In the genomic region with DNA sequence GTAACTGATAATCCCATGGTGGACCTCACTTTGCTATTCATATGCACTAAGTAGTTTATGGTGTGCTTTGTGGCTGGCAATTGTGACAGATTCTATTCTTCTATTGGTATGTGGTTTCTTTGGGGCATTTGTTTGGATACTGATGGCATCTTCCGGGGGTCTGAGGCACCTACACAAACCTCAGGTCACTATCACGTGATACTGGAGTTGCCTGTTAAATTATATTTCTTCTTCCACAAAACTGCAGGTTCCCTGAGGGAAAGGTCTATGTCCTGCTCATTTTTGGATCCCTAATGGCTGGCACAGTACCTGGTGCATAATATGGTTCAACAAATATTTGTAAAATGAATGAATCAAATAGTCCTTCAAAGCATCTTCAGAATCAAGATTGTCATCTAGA, we compare ENCODE assay signal across 33 cellular contexts.
"Had no signal": no experiment of that assay in that cellular context is flagged by ENCODE, and none has a peak within 500 bp of the region (broad histone marks: within the 10 kb centered on the region; RNA-seq: fewer than 3 reads in every experiment).

No MANE protein-coding gene starts in this region.

- H3K27ac ChIP-seq: adrenal gland, ascending aorta, body of pancreas, brain microvascular endothelial cell, breast epithelium, cardiac muscle cell had no signal

- FAIRE-seq: astrocyte, bronchial epithelial cell had no signal

- H3K4me3 ChIP-seq: adrenal gland, ascending aorta, body of pancreas, breast epithelium, cardiac muscle cell had no signal

- H3K27me3 ChIP-seq: adrenal gland, ascending aorta, body of pancreas, brain microvascular endothelial cell, breast epithelium, cardiac muscle cell had no signal

- DNase-seq: activated effector memory CD4-positive, alpha-beta T cell treated with anti-CD3 and anti-CD28 coated beads, Interleukin-2, amount 50 U/mL, for 16 hours; activated effector memory CD4-positive, alpha-beta T cell treated with Interleukin-2 at 50 U/mL for 16 hours; activated gamma-delta T cell; activated gamma-delta T cell treated with Interleukin-2 at 50 U/mL for 16 hours; activated naive CD4-positive, alpha-beta T cell; activated naive CD4-positive, alpha-beta T cell treated with anti-CD3 and anti-CD28 coated beads for 36 hours; activated naive CD4-positive, alpha-beta T cell treated with anti-CD3 and anti-CD28 coated beads, Interleukin-2, amount 10 ng/mL, durations not matched to agents 7 days and 5 days; activated naive CD4-positive, alpha-beta T cell treated with anti-CD3 and anti-CD28 coated beads, Interleukin-2, amount 50 U/mL, for 16 hours; activated naive CD4-positive, alpha-beta T cell treated with Interleukin-2 at 50 U/mL for 16 hours; activated naive CD8-positive, alpha-beta T cell treated with anti-CD3 and anti-CD28 coated beads for 36 hours; activated naive CD8-positive, alpha-beta T cell treated with anti-CD3 and anti-CD28 coated beads, Interleukin-2, amount 10 ng/mL, durations not matched to agents 7 days and 5 days; activated naive CD8-positive, alpha-beta T cell treated with anti-CD3 and anti-CD28 coated beads, Interleukin-2, amount 50 U/mL, for 24 hours; activated T-cell treated with anti-CD3 and anti-CD28 coated beads, Interleukin-2, amount 50 U/mL, for 24 hours; activated T-cell treated with anti-CD3 and anti-CD28 coated beads, Interleukin-2, amount 50 U/mL, for 4 hours; activated T-cell treated with anti-CD3 and anti-CD28 coated beads, Interleukin-2, amount 50 U/mL, for 48 hours; activated T-cell treated with anti-CD3 and anti-CD28 coated beads, Interleukin-2, amount 50 U/mL, for 72 hours; adrenal gland; amniotic stem cell; amygdala; anterior cingulate cortex; aorta; body of pancreas; brain microvascular endothelial cell; caudate nucleus; central memory CD4-positive, alpha-beta T cell; cerebellar nuclear complex had no signal

- H3K36me3 ChIP-seq: brain microvascular endothelial cell, breast epithelium, cardiac muscle cell had no signal

- ATAC-seq: activated naive CD4-positive, alpha-beta T cell treated with anti-CD3 and anti-CD28 coated beads, Interleukin-2, amount 50 U/mL, for 72 hours; activated naive CD8-positive, alpha-beta T cell treated with anti-CD3 and anti-CD28 coated beads, Interleukin-2, amount 50 U/mL, for 24 hours; activated T-cell treated with anti-CD3 and anti-CD28 coated beads, Interleukin-2, amount 50 U/mL, for 4 hours; activated T-cell treated with anti-CD3 and anti-CD28 coated beads, Interleukin-2, amount 50 U/mL, for 72 hours; activated T-helper 17 cell treated with anti-CD3 and anti-CD28 coated beads, Interleukin-2, amount 50 U/mL, for 72 hours; body of pancreas had no signal

- H3K9me3 ChIP-seq: adrenal gland, ascending aorta, body of pancreas, breast epithelium had no signal

- H3K4me1 ChIP-seq: adrenal gland, ascending aorta, body of pancreas, breast epithelium had no signal
